8 cellular contexts compared by ENCODE assay signal in the genomic region with DNA sequence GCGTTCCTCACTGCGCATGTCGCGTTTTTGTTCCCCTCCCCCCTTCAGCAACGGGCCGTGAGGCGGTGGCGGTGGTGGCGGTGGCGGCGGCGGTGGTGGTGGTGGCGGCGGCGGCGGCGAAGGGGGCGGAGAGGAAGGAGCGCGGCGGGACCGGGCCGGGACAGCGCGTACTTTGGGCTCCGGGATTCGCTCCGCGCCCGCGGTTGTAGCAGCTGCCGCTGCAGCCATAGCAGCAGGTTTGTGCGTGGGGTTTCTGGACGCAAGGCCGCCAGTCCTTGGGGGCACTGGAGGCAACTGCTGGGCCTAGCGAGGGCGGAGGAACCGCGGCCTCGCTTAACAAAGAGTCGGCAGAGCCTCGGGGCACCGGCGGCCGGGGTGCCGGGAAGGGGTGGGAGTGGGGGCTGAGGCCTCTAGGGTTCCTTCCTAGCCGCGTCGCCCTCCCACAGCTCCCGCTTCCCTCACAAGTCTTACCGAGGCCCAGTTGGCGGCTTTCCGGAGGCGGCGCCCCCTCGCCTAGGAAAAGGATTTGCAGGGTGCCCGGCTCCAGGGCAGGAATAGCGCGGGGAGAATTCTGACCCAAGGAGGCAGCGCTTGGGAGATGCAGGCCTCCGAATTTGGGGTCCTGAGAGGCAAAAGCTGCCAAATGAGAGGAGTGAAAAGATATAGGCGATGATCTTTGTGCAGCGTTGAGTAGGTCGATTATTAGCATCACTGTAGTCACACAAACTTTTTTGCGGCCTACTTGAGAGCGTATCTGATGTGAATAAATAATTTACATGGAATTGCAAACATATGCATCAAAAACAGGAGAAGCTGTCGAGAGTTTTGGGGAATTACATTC. TPM values are rescaled to one million over a fixed set of nuclear protein-coding genes. Genes with fewer than 3 reads are reported as not detected.
DNase-seq lines count a peak whose midpoint lies in the region; ATAC-seq and TF ChIP-seq lines count a peak whose summit lies in the region.

A gene with protein sequence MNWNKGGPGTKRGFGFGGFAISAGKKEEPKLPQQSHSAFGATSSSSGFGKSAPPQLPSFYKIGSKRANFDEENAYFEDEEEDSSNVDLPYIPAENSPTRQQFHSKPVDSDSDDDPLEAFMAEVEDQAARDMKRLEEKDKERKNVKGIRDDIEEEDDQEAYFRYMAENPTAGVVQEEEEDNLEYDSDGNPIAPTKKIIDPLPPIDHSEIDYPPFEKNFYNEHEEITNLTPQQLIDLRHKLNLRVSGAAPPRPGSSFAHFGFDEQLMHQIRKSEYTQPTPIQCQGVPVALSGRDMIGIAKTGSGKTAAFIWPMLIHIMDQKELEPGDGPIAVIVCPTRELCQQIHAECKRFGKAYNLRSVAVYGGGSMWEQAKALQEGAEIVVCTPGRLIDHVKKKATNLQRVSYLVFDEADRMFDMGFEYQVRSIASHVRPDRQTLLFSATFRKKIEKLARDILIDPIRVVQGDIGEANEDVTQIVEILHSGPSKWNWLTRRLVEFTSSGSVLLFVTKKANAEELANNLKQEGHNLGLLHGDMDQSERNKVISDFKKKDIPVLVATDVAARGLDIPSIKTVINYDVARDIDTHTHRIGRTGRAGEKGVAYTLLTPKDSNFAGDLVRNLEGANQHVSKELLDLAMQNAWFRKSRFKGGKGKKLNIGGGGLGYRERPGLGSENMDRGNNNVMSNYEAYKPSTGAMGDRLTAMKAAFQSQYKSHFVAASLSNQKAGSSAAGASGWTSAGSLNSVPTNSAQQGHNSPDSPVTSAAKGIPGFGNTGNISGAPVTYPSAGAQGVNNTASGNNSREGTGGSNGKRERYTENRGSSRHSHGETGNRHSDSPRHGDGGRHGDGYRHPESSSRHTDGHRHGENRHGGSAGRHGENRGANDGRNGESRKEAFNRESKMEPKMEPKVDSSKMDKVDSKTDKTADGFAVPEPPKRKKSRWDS (plus strand): TSS at position 30 of the 841 bp plus-strand sequence. CDS start 12,880 bp downstream, outside the sequence.

- peak within 1 kb of the TSS; percentile 98 for H3K4me3 Mint-ChIP-seq in activated T-cell treated with anti-CD3 and anti-CD28 coated beads, Interleukin-2, amount 50 U/mL, for 24 hours
- peak within 1 kb of the TSS; percentile 91 to 99 (median 98) for H3K4me3 Mint-ChIP-seq in naive thymus-derived CD4-positive, alpha-beta T cell

- TF ChIP-seq POLR2A in HCT116 (IDR thresholded peaks at IDR 0.05; ENCODE audit: borderline replicate concordance, extremely low read depth, insufficient read depth, insufficient read length) = no peak
- TF ChIP-seq POLR2A in esophagus squamous epithelium (IDR thresholded peaks at IDR 0.05) = peak in 2 of 4 donors; percentile 41 to 55
- peak in 1 of 2 donors; percentile 1 for TF ChIP-seq POLR2A in thyroid gland (IDR thresholded peaks at IDR 0.05)

- peaks cover 94% of the 10 kb centered on the region for H3K79me2 ChIP-seq in HCT116 (ENCODE audit: insufficient read depth, low read length)

- peaks cover 86% of the 10 kb centered on the region for H3K36me3 Mint-ChIP-seq in activated T-cell treated with anti-CD3 and anti-CD28 coated beads, Interleukin-2, amount 50 U/mL, for 24 hours (ENCODE audit: low read depth)
- peaks cover 0 to 35% (median 6%) of the 10 kb centered on the region in 5 donors for H3K36me3 Mint-ChIP-seq in naive thymus-derived CD4-positive, alpha-beta T cell

- H3K27ac ChIP-seq in HCT116 (ENCODE audit: low read depth, low read length) (peak within 1 kb of the TSS; percentile 91), esophagus squamous epithelium (peak within 1 kb of the TSS; percentile 97 to 100 (median 99)), thyroid gland (peak within 1 kb of the TSS; percentile 84 to 94 (median 92))
- H3K27ac ChIP-seq in naive thymus-derived CD4-positive, alpha-beta T cell (ENCODE audit: low read depth, low read length) = peak within 1 kb of the TSS; percentile 100

- peaks cover 14% of the 10 kb centered on the region; the same call in 1 of the 2 replicates for H4K20me1 ChIP-seq in HCT116 (ENCODE audit: insufficient read depth)

- H3K27me3 ChIP-seq in HCT116 (ENCODE audit: insufficient read depth, low read length) (no peaks in the 10 kb centered on the region), esophagus squamous epithelium (no peaks in the 10 kb centered on the region), thyroid gland (no peaks in the 10 kb centered on the region)
- no peaks in the 10 kb centered on the region for H3K27me3 ChIP-seq in naive thymus-derived CD4-positive, alpha-beta T cell (ENCODE audit: control insufficient read depth in 2 of 2, insufficient read depth in 2 of 2, low read length in 2 of 2)

- RAD21 ChIA-PET in HCT116 (lab: Charles Lee; ENCODE audit: low non-redundant PET in 1 of 2, low total read pairs in 2 of 2, uncharacterized antibody in 2 of 2, unreplicated experiment in 2 of 2) = no interaction called here

- 0 to 7% methylated on average over 6 to 14 of the region's 67 CpGs for WGBS in esophagus squamous epithelium, 2 donors
- 1% methylated on average over 14 to 60 of the region's 67 CpGs for WGBS in thyroid gland, 2 donors

- intact Hi-C loops in HCT116 (cut with micrococcal nuclease) = no loop called here
- intact Hi-C loops in esophagus squamous epithelium (cut with DNase I) = no loop called here
- intact Hi-C loops in naive thymus-derived CD4-positive, alpha-beta T cell (cut with micrococcal nuclease) = loop anchor here (1.0 to 10.0 kb wide), 6 partner anchors 18 to 371 kb away; a partner anchor contains a TSS
- intact Hi-C loops in thyroid gland (cut with DNase I) = loop anchor here (5.0 kb wide), 1 partner anchor 63 kb away; no protein-coding TSS in a partner anchor

- H3K4me1 ChIP-seq in HCT116 (ENCODE audit: control insufficient read depth in 1 of 2, insufficient read depth in 2 of 2, low read length in 2 of 2) = peaks cover 16 to 38% of the 10 kb centered on the region in 2 experiments
- peaks cover 10 to 79% (median 28%) of the 10 kb centered on the region in 3 donors for H3K4me1 ChIP-seq in esophagus squamous epithelium
- H3K4me1 ChIP-seq in naive thymus-derived CD4-positive, alpha-beta T cell (ENCODE audit: control insufficient read depth in 2 of 2, insufficient read depth in 2 of 2, low read length in 2 of 2) = peaks cover 21 to 46% of the 10 kb centered on the region in 2 donors
- H3K4me1 ChIP-seq in thyroid gland = peaks cover 18 to 25% of the 10 kb centered on the region in 2 donors

- no peaks in the 10 kb centered on the region for H3K9me2 ChIP-seq in HCT116 (ENCODE audit: insufficient read depth)

- no peak within 1 kb of the TSS for H2AFZ ChIP-seq in HCT116 (ENCODE audit: low read depth, low read length, poor library complexity, severe bottlenecking)

- H3K4me2 ChIP-seq in HCT116 (ENCODE audit: low read length) = peak within 1 kb of the TSS; percentile 84

- no peak for TF ChIP-seq RAD21 in HCT116 (IDR thresholded peaks at IDR 0.05; ENCODE audit: low read depth)

- no TSS peak for BruUV-seq in HCT116 (replicated peaks; lab: Mats Ljungman, UMichigan)

- peak; percentile 12 for ATAC-seq in HCT116
- ATAC-seq in naive thymus-derived CD4-positive, alpha-beta T cell = no peak

- CTCF ChIA-PET in GM10248 (lab: Yijun Ruan, JAX) (interaction anchor here (0.7 to 3.4 kb wide), 13 partner anchors 9 to 77 kb away, joined by 3 to 15 read pairs (median 4); a partner anchor contains a TSS), HCT116 (lab: Charles Lee) (interaction anchor here (0.7 to 1.3 kb wide), 3 partner anchors 10 to 295 kb away, joined by 3 to 4 read pairs (median 3); no protein-coding TSS in a partner anchor)
- CTCF ChIA-PET in naive thymus-derived CD4-positive, alpha-beta T cell (lab: Charles Lee) = interaction anchor here (0.8 to 2.7 kb wide), 6 partner anchors 32 to 77 kb away, joined by 3 to 11 read pairs (median 4); no protein-coding TSS in a partner anchor

- H3K27ac Mint-ChIP-seq in activated T-cell treated with anti-CD3 and anti-CD28 coated beads, Interleukin-2, amount 50 U/mL, for 24 hours = peak within 1 kb of the TSS; percentile 100
- H3K27ac Mint-ChIP-seq in naive thymus-derived CD4-positive, alpha-beta T cell = peak within 1 kb of the TSS; percentile 97 to 100 (median 99)

- no peaks in the 10 kb centered on the region for H3K27me3 Mint-ChIP-seq in activated T-cell treated with anti-CD3 and anti-CD28 coated beads, Interleukin-2, amount 50 U/mL, for 24 hours
- peaks cover 0 to 7% (median 0%) of the 10 kb centered on the region in 5 donors for H3K27me3 Mint-ChIP-seq in naive thymus-derived CD4-positive, alpha-beta T cell

- peaks cover 62% of the 10 kb centered on the region for H3K4me1 Mint-ChIP-seq in activated T-cell treated with anti-CD3 and anti-CD28 coated beads, Interleukin-2, amount 50 U/mL, for 24 hours (ENCODE audit: low read depth)
- peaks cover 32 to 84% (median 68%) of the 10 kb centered on the region in 7 donors for H3K4me1 Mint-ChIP-seq in naive thymus-derived CD4-positive, alpha-beta T cell

- POLR2A ChIA-PET in GM10248 (lab: Yijun Ruan, JAX) (interaction anchor here (0.5 to 1.8 kb wide), 8 partner anchors 8 to 371 kb away, joined by 3 to 7 read pairs (median 4); a partner anchor contains a TSS), HCT116 (lab: Charles Lee) (interaction anchor here (0.9 to 2.7 kb wide), 15 partner anchors 9 to 314 kb away, joined by 3 to 42 read pairs (median 5); a partner anchor contains a TSS)
- POLR2A ChIA-PET in naive thymus-derived CD4-positive, alpha-beta T cell (lab: Charles Lee) = interaction anchor here (0.7 to 6.4 kb wide), 35 partner anchors 8 to 731 kb away, joined by 3 to 117 read pairs (median 6); a partner anchor contains a TSS

- TF ChIP-seq CTCF in GM10248 (IDR thresholded peaks at IDR 0.05; ENCODE audit: control extremely low read depth, extremely low read depth, low read depth, missing control alignments) (peak; percentile 6), HCT116 (IDR thresholded peaks at IDR 0.05 in 2 of 3, conservative IDR thresholded peaks at IDR 0.05 in 1 of 3; ENCODE audit: borderline replicate concordance in 1 of 3, insufficient read depth in 1 of 3, low read depth in 2 of 3, low read length in 2 of 3) (0 out of 6 replicates have a peak, but pooled peaks of 1 of the 3 experiments have one; percentile 6), esophagus squamous epithelium (IDR thresholded peaks at IDR 0.05) (peak in 1 of 6 experiments; percentile 7), thyroid gland (IDR thresholded peaks at IDR 0.05) (no peak)

- H3K4me3 ChIP-seq in HCT116 (replicated peaks in 1 of 2; ENCODE audit: low read depth in 1 of 2, low read length in 2 of 2) (peak within 1 kb of the TSS; percentile 81 to 83), esophagus squamous epithelium (peak within 1 kb of the TSS; percentile 71 to 99 (median 90)), thyroid gland (replicated peaks in 1 of 3) (peak within 1 kb of the TSS; percentile 68 to 83 (median 75))
- peak within 1 kb of the TSS; percentile 85 for H3K4me3 ChIP-seq in naive thymus-derived CD4-positive, alpha-beta T cell (ENCODE audit: low read length)

- H3K36me3 ChIP-seq in HCT116 (ENCODE audit: control insufficient read depth in 1 of 2, insufficient read depth in 2 of 2, low read length in 2 of 2) (peaks cover 9 to 28% of the 10 kb centered on the region in 2 experiments; a peak in 3 of 4 replicates), esophagus squamous epithelium (peaks cover 0 to 30% (median 5%) of the 10 kb centered on the region in 3 donors), thyroid gland (no peaks in the 10 kb centered on the region)
- peaks cover 0 to 20% (median 0%) of the 10 kb centered on the region in 3 experiments for H3K36me3 ChIP-seq in naive thymus-derived CD4-positive, alpha-beta T cell (ENCODE audit: control insufficient read depth in 2 of 3, insufficient read depth in 3 of 3, low read length in 3 of 3)

- H3K9me3 Mint-ChIP-seq in activated T-cell treated with anti-CD3 and anti-CD28 coated beads, Interleukin-2, amount 50 U/mL, for 24 hours = no peaks in the 10 kb centered on the region
- peaks cover 0 to 6% (median 0%) of the 10 kb centered on the region in 11 donors for H3K9me3 Mint-ChIP-seq in naive thymus-derived CD4-positive, alpha-beta T cell

- H3K9me3 ChIP-seq in HCT116 (ENCODE audit: control insufficient read depth in 1 of 2, insufficient read depth in 1 of 2, low read depth in 1 of 2, low read length in 2 of 2) (no peaks in the 10 kb centered on the region), esophagus squamous epithelium (no peaks in the 10 kb centered on the region), thyroid gland (no peaks in the 10 kb centered on the region)
- no peaks in the 10 kb centered on the region for H3K9me3 ChIP-seq in naive thymus-derived CD4-positive, alpha-beta T cell (ENCODE audit: control insufficient read depth in 2 of 3, low read length in 3 of 3)

- DNase-seq in GM10248 (ENCODE audit: extremely low spot score) (no peak), HCT116 (ENCODE audit: low read depth, low spot score) (no peak), NCI-H510A (lab: John Stamatoyannopoulos, UW) (peak; percentile 29), esophagus squamous epithelium (lab: John Stamatoyannopoulos, UW) (peak; percentile 41), thyroid gland (peak; percentile 61 to 88), germinal center (ENCODE audit: low spot score) (no peak)
- DNase-seq in activated T-cell treated with anti-CD3 and anti-CD28 coated beads, Interleukin-2, amount 50 U/mL, for 24 hours = no peak
- DNase-seq in naive thymus-derived CD4-positive, alpha-beta T cell = peak in 6 of 9 donors; percentile 13 to 92 (median 53)

- H3K9ac ChIP-seq in HCT116 (ENCODE audit: low read length) = peak within 1 kb of the TSS; percentile 94

RNA-seq across cellular contexts. Expression of the gene that starts here (rescaled TPM):
- total RNA-seq in HCT116 (2021; ENCODE audit: unreplicated experiment) (174 TPM), esophagus squamous epithelium (10 to 100 TPM; 27.1 to 88.5 (median 51.9) TPM), thyroid gland (100 to 1,000 TPM in 1 of 4 donors, 10 to 100 TPM in 3; 76.3 to 138 (median 89.1) TPM)
- polyA plus RNA-seq in HCT116 (2012) = 87.7 and 103 TPM in 2 replicates
- total RNA-seq in naive thymus-derived CD4-positive, alpha-beta T cell = 100 to 1,000 TPM; 101 to 192 (median 139) TPM
- 10 to 100 TPM; 11.8 to 24.4 TPM for polyA plus RNA-seq in naive thymus-derived CD4-positive, alpha-beta T cell

Comparison
In these comparisons a context has a peak if more than half of its experiments do, and no peak if none do; other contexts are left out.
1. DNase-seq: peak in NCI-H510A (single experiment), esophagus squamous epithelium (single experiment), naive thymus-derived CD4-positive, alpha-beta T cell (6 of 9) and thyroid gland (2 of 2); none in GM10248 (single experiment), HCT116 (single experiment), activated T-cell treated with anti-CD3 and anti-CD28 coated beads, Interleukin-2, amount 50 U/mL, for 24 hours (single experiment) and germinal center (single experiment).
2. intact Hi-C loops: an anchor here in naive thymus-derived CD4-positive, alpha-beta T cell (1.0 to 10.0 kb wide) and thyroid gland (5.0 kb wide); none called in HCT116 and esophagus squamous epithelium.
3. Peak in every context shown above with its lines, with median percentiles within 50 percentile points of each other: H3K27ac ChIP-seq and H3K4me3 ChIP-seq.